ENCODE assay signal across 13 cellular contexts in the genomic region with DNA sequence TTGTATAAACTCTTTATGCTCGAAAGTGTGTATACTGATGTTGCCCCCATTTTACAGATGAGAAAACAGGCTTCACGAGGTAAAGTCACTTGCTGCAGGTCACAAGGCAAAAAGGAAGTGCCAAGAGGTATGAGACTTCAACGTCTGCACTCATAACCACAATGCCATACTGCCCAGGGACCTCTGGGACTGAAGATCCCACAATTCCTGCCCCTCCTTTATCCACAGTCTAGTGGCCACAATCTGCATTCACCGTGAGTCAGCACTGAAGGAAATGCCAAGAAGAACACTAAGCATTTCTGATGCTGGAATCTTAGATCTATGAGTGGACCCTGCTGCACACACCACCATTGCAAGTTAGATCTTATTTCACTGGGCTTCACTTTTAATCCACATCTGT. TPM values are rescaled to one million over a fixed set of nuclear protein-coding genes. Genes with fewer than 3 reads are reported as not detected.
DNase-seq lines count a peak whose midpoint lies in the region; TF ChIP-seq lines count a peak whose summit lies in the region.
"Had no signal": no experiment of that assay in that cellular context is flagged by ENCODE, and none has a peak within 500 bp of the region (broad histone marks: within the 10 kb centered on the region; RNA-seq: fewer than 3 reads in every experiment).

No MANE protein-coding gene starts in this region.

- no peaks in the 10 kb centered on the region for H3K36me3 ChIP-seq in fibroblast of lung (ENCODE audit: control insufficient read depth, insufficient read depth, low read length)

- H3K4me3 Mint-ChIP-seq in type B pancreatic cell: no peak overlapping the region
- H3K4me3 Mint-ChIP-seq: dendritic cell treated with granulocyte-macrophage colony-stimulating factor and Interleukin-4, amounts not matched to agents 40 ng/mL and 50 ng/mL, for 4 days had no signal

- no peaks in the 10 kb centered on the region for H3K27me3 ChIP-seq in fibroblast of lung (ENCODE audit: control insufficient read depth, insufficient read depth, low read length)

- peak overlapping the region; percentile 52 for H3K27ac Mint-ChIP-seq in type B pancreatic cell
- H3K27ac Mint-ChIP-seq: dendritic cell treated with granulocyte-macrophage colony-stimulating factor and Interleukin-4, amounts not matched to agents 40 ng/mL and 50 ng/mL, for 4 days had no signal

- in situ Hi-C loops in SK-MEL-5 (cut with HindIII; ENCODE audit: low pct_unique_long_range_greater_than_20kb, low sequenced_read_pairs): no loop called here

- TF ChIP-seq CTCF in fibroblast of lung (conservative IDR thresholded peaks at IDR 0.05 in 1 of 2, IDR thresholded peaks at IDR 0.05 in 1 of 2; ENCODE audit: low read depth in 1 of 2, low read length in 2 of 2) (no peak), type B pancreatic cell (conservative IDR thresholded peaks at IDR 0.05) (no peak)

- peaks cover 4% of the 10 kb centered on the region for H3K36me3 Mint-ChIP-seq in type B pancreatic cell

- H3K79me2 ChIP-seq in fibroblast of lung (ENCODE audit: control insufficient read depth, insufficient read depth, low read length): peaks cover 41% of the 10 kb centered on the region

- no peak overlapping the region for H2AFZ ChIP-seq in fibroblast of lung (ENCODE audit: low read length)

- no peaks in the 10 kb centered on the region for H3K27me3 Mint-ChIP-seq in type B pancreatic cell
- H3K27me3 Mint-ChIP-seq: dendritic cell treated with granulocyte-macrophage colony-stimulating factor and Interleukin-4, amounts not matched to agents 40 ng/mL and 50 ng/mL, for 4 days had no signal

- H3K4me3 ChIP-seq in fibroblast of lung (replicated peaks in 1 of 4; ENCODE audit: control extremely low read depth in 1 of 4, insufficient read depth in 1 of 4, low read depth in 3 of 4, low read length in 4 of 4): no peak overlapping the region

- peak overlapping the region; percentile 8 for H3K4me2 ChIP-seq in fibroblast of lung (ENCODE audit: extremely low read depth, insufficient read depth, low read length)

- no peaks in the 10 kb centered on the region for H3K9me3 Mint-ChIP-seq in type B pancreatic cell
- H3K9me3 Mint-ChIP-seq: dendritic cell treated with granulocyte-macrophage colony-stimulating factor and Interleukin-4, amounts not matched to agents 40 ng/mL and 50 ng/mL, for 4 days had no signal

- peak overlapping the region; percentile 80 for H3K27ac ChIP-seq in fibroblast of lung (ENCODE audit: insufficient read depth, low read length)

- peaks cover 25% of the 10 kb centered on the region for H3K4me1 Mint-ChIP-seq in type B pancreatic cell (ENCODE audit: unreplicated experiment)

- DNase-seq in NCI-H82 (lab: John Stamatoyannopoulos, UW) (peak; percentile 60), NCI-H82 treated with DMSO at 0.1 percent for 48 hours (lab: John Stamatoyannopoulos, UW; ENCODE audit: unreplicated experiment) (no peak), SK-MEL-5 (ENCODE audit: low read depth, low spot score) (peak; percentile 56), fibroblast of lung (ENCODE audit: low read depth in 2 of 2) (peak; percentile 94 to 99), type B pancreatic cell (ENCODE audit: extremely low spot score, unreplicated experiment) (no peak), KG1 (lab: John Stamatoyannopoulos, UW) (no peak), NCI-H345 treated with DMSO at 0.1 percent for 48 hours (lab: John Stamatoyannopoulos, UW; ENCODE audit: unreplicated experiment) (no peak), mesenteric fat pad (ENCODE audit: low spot score) (no peak)
- DNase-seq: activated T-cell treated with anti-CD3 and anti-CD28 coated beads for 4 hours; left cardiac atrium; NCI-H1048; stimulated activated CD8-positive, alpha-beta memory T cell treated with anti-CD3 and anti-CD28 coated beads, Interleukin-4, amount 100 ng/mL, for 48 hours had no signal

- peaks cover 29% of the 10 kb centered on the region for H3K4me1 ChIP-seq in fibroblast of lung (ENCODE audit: control insufficient read depth, extremely low read depth, insufficient read depth, low read length)

- H3K9me3 ChIP-seq in fibroblast of lung (ENCODE audit: control insufficient read depth, insufficient read depth, low read depth, low read length): no peaks in the 10 kb centered on the region

- no peak overlapping the region for H3K9ac ChIP-seq in fibroblast of lung (ENCODE audit: insufficient read depth, low read length)

- no peaks in the 10 kb centered on the region for H4K20me1 ChIP-seq in fibroblast of lung (ENCODE audit: control insufficient read depth, extremely low read depth, insufficient read depth, low read length)

RNA-seq across cellular contexts. Expression of gene MED27, which starts 37.3 kb away (rescaled TPM):
- total RNA-seq in SK-MEL-5 (2014; rRNA removed; shearing (Covaris generic)): 25.4 and 30.5 TPM in 2 replicates
- polyA plus RNA-seq in SK-MEL-5 (2015; cell fraction: cytosol; rRNA removed): 18.9 and 25.3 TPM in 2 replicates
- polyA plus RNA-seq in SK-MEL-5 (2015; cell fraction: nucleus; rRNA removed): 4.0 and 12.7 TPM in 2 replicates
- total RNA-seq in fibroblast of lung: 10.8 and 13.4 TPM in 2 replicates
- polyA plus RNA-seq in fibroblast of lung: 44.7 and 55.1 TPM in 2 replicates
- 31.7 and 41.5 TPM in 2 replicates for polyA plus RNA-seq in fibroblast of lung (2012)
- polyA minus RNA-seq in fibroblast of lung (ENCODE audit: low replicate concordance): 25.8 and 28.4 TPM in 2 replicates
- 18.0 and 21.7 TPM in 2 replicates for total RNA-seq in type B pancreatic cell (ENCODE audit: low replicate concordance)
- 15.8 TPM for total RNA-seq in mesenteric fat pad

Comparison
In these comparisons a context has a peak if more than half of its experiments do, and no peak if none do; other contexts are left out.
1. DNase-seq: peak in NCI-H82 (single experiment), SK-MEL-5 (single experiment) and fibroblast of lung (2 of 2); none in NCI-H82 treated with DMSO at 0.1 percent for 48 hours (single experiment), type B pancreatic cell (single experiment), KG1 (single experiment), NCI-H345 treated with DMSO at 0.1 percent for 48 hours (single experiment) and mesenteric fat pad (single experiment).